ENCODE assay signal across 1 cellular context in the genomic region with DNA sequence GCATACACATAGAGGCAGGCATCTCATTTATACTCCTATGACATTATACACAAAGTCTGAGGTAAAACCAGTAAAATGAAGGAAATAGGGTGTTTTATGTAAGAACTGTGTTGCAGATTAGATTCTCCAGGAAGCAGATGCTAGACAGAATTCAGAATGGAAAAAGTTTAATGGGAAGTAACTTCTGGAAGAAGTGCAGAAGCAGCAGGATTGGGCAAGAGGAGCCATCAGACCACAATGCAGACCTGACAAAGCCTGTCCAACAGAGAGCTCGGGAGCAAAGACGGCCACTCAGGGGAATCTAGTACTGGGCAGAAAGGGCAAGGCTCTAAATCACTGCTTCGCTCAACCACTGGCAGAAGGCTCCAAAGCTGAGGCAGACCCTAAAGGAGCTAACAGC.
TF ChIP-seq lines count a peak whose summit lies in the region.

No MANE protein-coding gene starts in this region.

TF ChIP-seq in GM23338, 12 proteins besides CTCF, POLR2A, EP300 and RAD21 (continued from another document):
- TF ChIP-seq, protein P1, sequence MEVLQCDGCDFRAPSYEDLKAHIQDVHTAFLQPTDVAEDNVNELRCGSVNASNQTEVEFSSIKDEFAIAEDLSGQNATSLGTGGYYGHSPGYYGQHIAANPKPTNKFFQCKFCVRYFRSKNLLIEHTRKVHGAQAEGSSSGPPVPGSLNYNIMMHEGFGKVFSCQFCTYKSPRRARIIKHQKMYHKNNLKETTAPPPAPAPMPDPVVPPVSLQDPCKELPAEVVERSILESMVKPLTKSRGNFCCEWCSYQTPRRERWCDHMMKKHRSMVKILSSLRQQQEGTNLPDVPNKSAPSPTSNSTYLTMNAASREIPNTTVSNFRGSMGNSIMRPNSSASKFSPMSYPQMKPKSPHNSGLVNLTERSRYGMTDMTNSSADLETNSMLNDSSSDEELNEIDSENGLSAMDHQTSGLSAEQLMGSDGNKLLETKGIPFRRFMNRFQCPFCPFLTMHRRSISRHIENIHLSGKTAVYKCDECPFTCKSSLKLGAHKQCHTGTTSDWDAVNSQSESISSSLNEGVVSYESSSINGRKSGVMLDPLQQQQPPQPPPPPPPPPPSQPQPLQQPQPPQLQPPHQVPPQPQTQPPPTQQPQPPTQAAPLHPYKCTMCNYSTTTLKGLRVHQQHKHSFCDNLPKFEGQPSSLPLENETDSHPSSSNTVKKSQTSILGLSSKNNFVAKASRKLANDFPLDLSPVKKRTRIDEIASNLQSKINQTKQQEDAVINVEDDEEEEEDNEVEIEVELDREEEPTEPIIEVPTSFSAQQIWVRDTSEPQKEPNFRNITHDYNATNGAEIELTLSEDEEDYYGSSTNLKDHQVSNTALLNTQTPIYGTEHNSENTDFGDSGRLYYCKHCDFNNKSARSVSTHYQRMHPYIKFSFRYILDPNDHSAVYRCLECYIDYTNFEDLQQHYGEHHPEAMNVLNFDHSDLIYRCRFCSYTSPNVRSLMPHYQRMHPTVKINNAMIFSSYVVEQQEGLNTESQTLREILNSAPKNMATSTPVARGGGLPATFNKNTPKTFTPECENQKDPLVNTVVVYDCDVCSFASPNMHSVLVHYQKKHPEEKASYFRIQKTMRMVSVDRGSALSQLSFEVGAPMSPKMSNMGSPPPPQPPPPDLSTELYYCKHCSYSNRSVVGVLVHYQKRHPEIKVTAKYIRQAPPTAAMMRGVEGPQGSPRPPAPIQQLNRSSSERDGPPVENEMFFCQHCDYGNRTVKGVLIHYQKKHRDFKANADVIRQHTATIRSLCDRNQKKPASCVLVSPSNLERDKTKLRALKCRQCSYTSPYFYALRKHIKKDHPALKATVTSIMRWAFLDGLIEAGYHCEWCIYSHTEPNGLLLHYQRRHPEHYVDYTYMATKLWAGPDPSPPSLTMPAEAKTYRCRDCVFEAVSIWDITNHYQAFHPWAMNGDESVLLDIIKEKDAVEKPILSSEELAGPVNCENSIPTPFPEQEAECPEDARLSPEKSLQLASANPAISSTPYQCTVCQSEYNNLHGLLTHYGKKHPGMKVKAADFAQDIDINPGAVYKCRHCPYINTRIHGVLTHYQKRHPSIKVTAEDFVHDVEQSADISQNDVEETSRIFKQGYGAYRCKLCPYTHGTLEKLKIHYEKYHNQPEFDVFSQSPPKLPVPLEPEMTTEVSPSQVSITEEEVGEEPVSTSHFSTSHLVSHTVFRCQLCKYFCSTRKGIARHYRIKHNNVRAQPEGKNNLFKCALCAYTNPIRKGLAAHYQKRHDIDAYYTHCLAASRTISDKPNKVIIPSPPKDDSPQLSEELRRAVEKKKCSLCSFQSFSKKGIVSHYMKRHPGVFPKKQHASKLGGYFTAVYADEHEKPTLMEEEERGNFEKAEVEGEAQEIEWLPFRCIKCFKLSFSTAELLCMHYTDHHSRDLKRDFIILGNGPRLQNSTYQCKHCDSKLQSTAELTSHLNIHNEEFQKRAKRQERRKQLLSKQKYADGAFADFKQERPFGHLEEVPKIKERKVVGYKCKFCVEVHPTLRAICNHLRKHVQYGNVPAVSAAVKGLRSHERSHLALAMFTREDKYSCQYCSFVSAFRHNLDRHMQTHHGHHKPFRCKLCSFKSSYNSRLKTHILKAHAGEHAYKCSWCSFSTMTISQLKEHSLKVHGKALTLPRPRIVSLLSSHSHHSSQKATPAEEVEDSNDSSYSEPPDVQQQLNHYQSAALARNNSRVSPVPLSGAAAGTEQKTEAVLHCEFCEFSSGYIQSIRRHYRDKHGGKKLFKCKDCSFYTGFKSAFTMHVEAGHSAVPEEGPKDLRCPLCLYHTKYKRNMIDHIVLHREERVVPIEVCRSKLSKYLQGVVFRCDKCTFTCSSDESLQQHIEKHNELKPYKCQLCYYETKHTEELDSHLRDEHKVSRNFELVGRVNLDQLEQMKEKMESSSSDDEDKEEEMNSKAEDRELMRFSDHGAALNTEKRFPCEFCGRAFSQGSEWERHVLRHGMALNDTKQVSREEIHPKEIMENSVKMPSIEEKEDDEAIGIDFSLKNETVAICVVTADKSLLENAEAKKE (CRISPR knock-in tag; IDR thresholded peaks at IDR 0.05): no peak
- TF ChIP-seq ZNF331 (CRISPR knock-in tag; IDR thresholded peaks at IDR 0.05; ENCODE audit: low read depth) (no peak), ETS1 (IDR thresholded peaks at IDR 0.05) (no peak), EZH2phosphoT487 (IDR thresholded peaks at IDR 0.05; ENCODE audit: unreplicated experiment) (no peak), JUNB (IDR thresholded peaks at IDR 0.05; ENCODE audit: unreplicated experiment) (no peak), NANOG (IDR thresholded peaks at IDR 0.05; ENCODE audit: borderline replicate concordance) (no peak), EZH2 (IDR thresholded peaks at IDR 0.05; ENCODE audit: low read depth, unreplicated experiment) (no peak), STAT1 (IDR thresholded peaks at IDR 0.05; ENCODE audit: unreplicated experiment) (no peak), ZNF114 (CRISPR knock-in tag; IDR thresholded peaks at IDR 0.05) (no peak)
